ENCODE assay signal across 18 cellular contexts in the genomic region with DNA sequence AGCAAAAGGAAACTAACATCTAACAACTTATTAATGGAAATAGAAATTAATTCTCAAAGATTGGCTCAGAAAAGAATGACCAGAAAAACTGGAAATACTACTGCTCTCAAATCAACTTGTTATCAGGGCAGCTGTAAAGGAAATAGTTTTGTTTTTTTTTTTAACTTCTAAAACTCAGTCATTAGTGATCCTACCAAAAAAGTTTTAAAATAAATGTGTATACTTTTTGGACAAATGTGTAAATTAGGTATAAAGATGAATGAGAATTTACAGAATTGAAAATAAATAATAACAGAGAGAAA. TPM values are rescaled to one million over a fixed set of nuclear protein-coding genes. Genes with fewer than 3 reads are reported as not detected.
DNase-seq lines count a peak whose midpoint lies in the region; ATAC-seq, FAIRE-seq and TF ChIP-seq lines count a peak whose summit lies in the region.
"Had no signal": no experiment of that assay in that cellular context is flagged by ENCODE, and none has a peak within 500 bp of the region (broad histone marks: within the 10 kb centered on the region; RNA-seq: fewer than 3 reads in every experiment).

No MANE protein-coding gene starts in this region.

- no peak for ATAC-seq in foreskin keratinocyte
- ATAC-seq: left ventricle myocardium superior, psoas muscle had no signal

- peaks cover 0 to 8% (median 2%) of the 10 kb centered on the region in 5 donors for H3K9me3 Mint-ChIP-seq in CD8-positive, alpha-beta memory T cell
- no peaks in the 10 kb centered on the region for H3K9me3 Mint-ChIP-seq in activated CD4-positive, alpha-beta memory T cell treated with anti-CD3 and anti-CD28 coated beads for 36 hours

- no peak overlapping the region for H2AFZ ChIP-seq in osteoblast (ENCODE audit: low read length)

- peaks cover 3 to 21% (median 9%) of the 10 kb centered on the region in 3 donors for H3K36me3 Mint-ChIP-seq in CD8-positive, alpha-beta memory T cell
- H3K36me3 Mint-ChIP-seq in activated CD4-positive, alpha-beta memory T cell treated with anti-CD3 and anti-CD28 coated beads for 36 hours: peaks cover 4% of the 10 kb centered on the region

- no peak overlapping the region for H3K4me2 ChIP-seq in osteoblast (ENCODE audit: insufficient read depth, low read length)

- in situ Hi-C loops in ACHN (cut with HindIII; ENCODE audit: low pct_ligation_motif_present, low pct_unique_long_range_greater_than_20kb, low sequenced_read_pairs): no loop called here

- no peaks in the 10 kb centered on the region for H4K20me1 ChIP-seq in osteoblast (ENCODE audit: insufficient read depth, low read length)

- no peak for TF ChIP-seq CTCF in foreskin keratinocyte (conservative IDR thresholded peaks at IDR 0.05)
- TF ChIP-seq CTCF in lower leg skin (IDR thresholded peaks at IDR 0.05): no peak
- TF ChIP-seq CTCF in osteoblast (IDR thresholded peaks at IDR 0.05; ENCODE audit: extremely low read depth, low read depth, low read length): no peak

- no peaks in the 10 kb centered on the region for H3K27me3 Mint-ChIP-seq in CD8-positive, alpha-beta memory T cell
- no peaks in the 10 kb centered on the region for H3K27me3 Mint-ChIP-seq in activated CD4-positive, alpha-beta memory T cell treated with anti-CD3 and anti-CD28 coated beads for 36 hours

- H3K4me1 ChIP-seq in CD8-positive, alpha-beta memory T cell (ENCODE audit: insufficient read depth, low read length): peaks cover 35% of the 10 kb centered on the region
- H3K4me1 ChIP-seq in foreskin keratinocyte: peaks cover 18% of the 10 kb centered on the region
- H3K4me1 ChIP-seq in osteoblast (ENCODE audit: insufficient read depth, low read length): peaks cover 14% of the 10 kb centered on the region
- H3K4me1 ChIP-seq: psoas muscle had no signal

- peak overlapping the region; percentile 30 for H3K27ac ChIP-seq in CD8-positive, alpha-beta memory T cell (ENCODE audit: low read depth, low read length)
- peak overlapping the region; percentile 54 for H3K27ac ChIP-seq in foreskin keratinocyte
- H3K27ac ChIP-seq in osteoblast (ENCODE audit: low read depth, low read length): no peak overlapping the region
- H3K27ac ChIP-seq: psoas muscle had no signal

- POLR2A ChIA-PET in CD8-positive, alpha-beta memory T cell (lab: Charles Lee): interaction anchor here (0.7 to 1.9 kb wide), 4 partner anchors 28 to 84 kb away, joined by 3 to 13 read pairs (median 5); a partner anchor contains a TSS
- POLR2A ChIA-PET in activated CD4-positive, alpha-beta memory T cell treated with anti-CD3 and anti-CD28 coated beads for 36 hours (lab: Charles Lee): interaction anchor here (0.7 kb wide), 1 partner anchor 20 kb away, joined by 3 read pairs; no protein-coding TSS in a partner anchor

- peak overlapping the region in 6 of 7 donors; percentile 43 to 78 (median 58) for H3K4me3 Mint-ChIP-seq in CD8-positive, alpha-beta memory T cell
- no peak overlapping the region for H3K4me3 Mint-ChIP-seq in activated CD4-positive, alpha-beta memory T cell treated with anti-CD3 and anti-CD28 coated beads for 36 hours

- H3K9me3 ChIP-seq in CD8-positive, alpha-beta memory T cell (ENCODE audit: low read length): no peaks in the 10 kb centered on the region
- no peaks in the 10 kb centered on the region for H3K9me3 ChIP-seq in osteoblast (ENCODE audit: low read depth, low read length)
- H3K9me3 ChIP-seq: psoas muscle had no signal

- TF ChIP-seq POLR2A in lower leg skin (IDR thresholded peaks at IDR 0.05): no peak

- FAIRE-seq in A204.1 (lab: Jason Lieb, UNC): peak; percentile 41
- FAIRE-seq: bronchial epithelial cell had no signal

- no peaks in the 10 kb centered on the region for H3K36me3 ChIP-seq in CD8-positive, alpha-beta memory T cell (ENCODE audit: insufficient read depth, low read length)
- H3K36me3 ChIP-seq in osteoblast (ENCODE audit: insufficient read depth, low read length): no peaks in the 10 kb centered on the region

- DNase-seq in CD8-positive, alpha-beta memory T cell: no peak
- no peak for DNase-seq in activated CD4-positive, alpha-beta memory T cell treated with anti-CD3 and anti-CD28 coated beads for 36 hours
- DNase-seq in foreskin keratinocyte (no peak), lower leg skin (ENCODE audit: low spot score in 2 of 2) (no peak), islet precursor cell (no peak), ACHN (no peak), osteoblast (ENCODE audit: insufficient read length, low spot score, missing footprints) (no peak)
- DNase-seq: activated CD8-positive, alpha-beta memory T cell treated with anti-CD3 and anti-CD28 coated beads for 24 hours; activated naive CD4-positive, alpha-beta T cell treated with Interleukin-2 at 50 U/mL for 16 hours; DMS153; Kasumi-1; left ventricle myocardium superior; NCI-H1417 treated with DMSO at 0.1 percent for 48 hours; psoas muscle; Right ventricle myocardium superior; stimulated activated CD4-positive, alpha-beta T cell treated with anti-CD3 and anti-CD28 coated beads, Interleukin-12 subunit alpha, Interleukin-12 subunit beta, amount 100 ng/mL, for 4 hours had no signal

- no peak overlapping the region for H3K4me3 ChIP-seq in CD8-positive, alpha-beta memory T cell (ENCODE audit: low read length)
- no peak overlapping the region for H3K4me3 ChIP-seq in lower leg skin (ENCODE audit: low read depth, poor library complexity, severe bottlenecking)
- H3K4me3 ChIP-seq in osteoblast (ENCODE audit: insufficient read depth, low read length): no peak overlapping the region
- H3K4me3 ChIP-seq: psoas muscle had no signal

- no peaks in the 10 kb centered on the region for H3K27me3 ChIP-seq in CD8-positive, alpha-beta memory T cell (ENCODE audit: insufficient read depth, low read length, poor library complexity, severe bottlenecking)
- H3K27me3 ChIP-seq in foreskin keratinocyte (no peaks in the 10 kb centered on the region), osteoblast (ENCODE audit: insufficient read depth, low read length) (no peaks in the 10 kb centered on the region)

- intact Hi-C loops in activated CD4-positive, alpha-beta memory T cell treated with anti-CD3 and anti-CD28 coated beads for 36 hours (cut with micrococcal nuclease): no loop called here
- intact Hi-C loops in lower leg skin (cut with DNase I; ENCODE audit: low total_unique reads): no loop called here

- H3K4me1 Mint-ChIP-seq in CD8-positive, alpha-beta memory T cell: peaks cover 41 to 50% (median 50%) of the 10 kb centered on the region in 3 donors
- H3K4me1 Mint-ChIP-seq in activated CD4-positive, alpha-beta memory T cell treated with anti-CD3 and anti-CD28 coated beads for 36 hours (ENCODE audit: low read depth): peaks cover 32% of the 10 kb centered on the region

- CTCF ChIA-PET in CD8-positive, alpha-beta memory T cell (lab: Charles Lee): interaction anchor here (1.2 to 3.5 kb wide), 4 partner anchors 12 to 84 kb away, joined by 3 to 16 read pairs (median 4); a partner anchor contains a TSS
- CTCF ChIA-PET in activated CD4-positive, alpha-beta memory T cell treated with anti-CD3 and anti-CD28 coated beads for 36 hours (lab: Charles Lee): interaction anchor here (1.0 to 1.5 kb wide), 4 partner anchors 11 to 258 kb away, joined by 3 to 6 read pairs (median 4); no protein-coding TSS in a partner anchor

- H3K27ac Mint-ChIP-seq in CD8-positive, alpha-beta memory T cell: peak overlapping the region; percentile 56 to 94 (median 92)
- peak overlapping the region; percentile 60 for H3K27ac Mint-ChIP-seq in activated CD4-positive, alpha-beta memory T cell treated with anti-CD3 and anti-CD28 coated beads for 36 hours

- no peaks in the 10 kb centered on the region for H3K79me2 ChIP-seq in osteoblast (ENCODE audit: insufficient read depth, low read length)

RNA-seq across cellular contexts. Expression of a gene that starts 52.1 kb away (rescaled TPM):
- 10 to 100 TPM; 18.1 to 19.3 TPM for total RNA-seq in CD8-positive, alpha-beta memory T cell
- 15.3 TPM for polyA plus RNA-seq in CD8-positive, alpha-beta memory T cell
- total RNA-seq in activated CD4-positive, alpha-beta memory T cell treated with anti-CD3 and anti-CD28 coated beads for 36 hours: 10 to 100 TPM; 18.4 to 18.7 TPM
- total RNA-seq in foreskin keratinocyte: 20.7 and 22.3 TPM in 2 replicates
- polyA plus RNA-seq in foreskin keratinocyte: 7.0 and 8.2 TPM in 2 replicates
- total RNA-seq in lower leg skin: 10 to 100 TPM; 37.4 to 83.2 (median 47.7) TPM
- 33.3 and 34.0 TPM in 2 replicates for total RNA-seq in osteoblast

RNA-seq across cellular contexts. Expression of a gene that starts 52.6 kb away (rescaled TPM):
- 10 to 100 TPM in 1 of 2 experiments, 1 to 10 TPM in 1; 10.0 to 10.5 TPM for total RNA-seq in CD8-positive, alpha-beta memory T cell
- 2.8 TPM for polyA plus RNA-seq in CD8-positive, alpha-beta memory T cell
- total RNA-seq in activated CD4-positive, alpha-beta memory T cell treated with anti-CD3 and anti-CD28 coated beads for 36 hours: 1 to 10 TPM; 8.1 to 8.9 TPM
- total RNA-seq in foreskin keratinocyte (3.1 and 3.4 TPM in 2 replicates), lower leg skin (10 to 100 TPM in 1 of 4 donors, 1 to 10 TPM in 3; 3.6 to 10.2 (median 6.0) TPM), osteoblast (5.6 and 5.8 TPM in 2 replicates)
- polyA plus RNA-seq in foreskin keratinocyte: 1.1 and 1.3 TPM in 2 replicates
